In the genomic region with DNA sequence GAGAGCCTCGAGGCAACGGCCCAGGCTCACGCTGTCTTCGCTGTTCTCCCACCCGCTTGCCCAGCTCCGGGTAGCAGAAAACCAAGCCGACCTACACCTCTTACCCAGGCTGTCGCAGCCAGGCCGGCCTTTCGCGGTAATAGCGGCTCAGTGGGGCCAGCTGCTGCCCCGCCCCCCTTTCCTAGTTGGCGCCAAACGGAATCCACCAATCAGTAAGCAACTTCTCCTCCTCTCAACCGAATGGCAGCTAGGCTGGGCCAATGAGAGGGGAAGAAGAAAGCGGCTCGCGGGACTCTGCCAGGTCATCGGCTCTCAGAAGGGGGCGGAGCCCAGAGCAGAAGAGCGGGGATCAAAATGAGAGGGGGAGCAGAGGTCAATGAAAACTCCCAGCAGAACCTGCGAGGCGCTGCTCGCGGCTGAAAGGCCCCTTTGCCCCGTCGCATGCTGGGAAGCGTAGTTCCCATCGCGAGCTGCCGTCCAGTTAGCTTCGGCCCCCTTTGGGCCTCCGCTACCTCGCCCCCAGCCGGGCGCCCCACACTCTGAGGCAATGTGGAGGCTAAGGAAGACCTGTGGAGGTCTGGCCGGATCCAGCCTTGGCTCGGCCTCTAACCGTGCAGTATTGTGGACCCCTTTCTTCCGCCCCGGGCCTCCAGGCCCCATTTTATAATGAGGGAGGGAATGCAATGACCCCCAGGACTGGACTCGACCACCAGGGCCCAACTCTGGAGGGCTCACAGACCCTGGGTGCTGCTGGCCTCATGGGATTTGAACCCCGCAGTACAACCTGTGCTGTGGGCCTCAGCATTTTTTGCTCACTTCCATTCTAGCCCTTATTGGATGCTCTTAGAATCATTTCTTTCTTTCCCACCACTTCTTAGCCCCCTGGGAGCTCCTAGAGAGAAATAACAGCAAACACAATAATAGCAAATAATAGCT, we compare ENCODE assay signal across 8 cellular contexts. TPM values are rescaled to one million over a fixed set of nuclear protein-coding genes. Genes with fewer than 3 reads are reported as not detected.
A peak's percentile ranks its signal among the peaks of the same experiment; 100 is the strongest.
DNase-seq lines count a peak whose midpoint lies in the region; ATAC-seq and TF ChIP-seq lines count a peak whose summit lies in the region.

Gene CDC25A, minus strand, starts transcription at position 152 of the 936 bp plus-strand sequence. CDS start 470 bp downstream, outside the sequence.

- peak within 1 kb of the TSS; percentile 78 for H3K27ac Mint-ChIP-seq in activated naive CD8-positive, alpha-beta T cell

- no peaks in the 10 kb centered on the region for H3K9me3 Mint-ChIP-seq in activated naive CD8-positive, alpha-beta T cell (ENCODE audit: low read depth)

- H3K4me3 ChIP-seq in thoracic aorta, result peak within 1 kb of the TSS; percentile 84

- no peak for TF ChIP-seq CTCF in GM10248 (IDR thresholded peaks at IDR 0.05; ENCODE audit: control extremely low read depth, extremely low read depth, low read depth, missing control alignments)
- no peak for TF ChIP-seq CTCF in omental fat pad (IDR thresholded peaks at IDR 0.05)
- no peak for TF ChIP-seq CTCF in thoracic aorta (IDR thresholded peaks at IDR 0.05)

- peaks cover 11% of the 10 kb centered on the region for H3K36me3 Mint-ChIP-seq in activated naive CD8-positive, alpha-beta T cell

- no peaks in the 10 kb centered on the region for H3K27me3 ChIP-seq in thoracic aorta (replicated peaks; ENCODE audit: insufficient read depth)

- POLR2A ChIA-PET in GM10248 (lab: Yijun Ruan, JAX), result interaction anchor here (0.5 to 1.1 kb wide), 4 partner anchors 12 to 1089 kb away, joined by 3 to 4 read pairs (median 3); no protein-coding TSS in a partner anchor

- peaks cover 5 to 8% of the 10 kb centered on the region in 2 donors for H3K4me1 ChIP-seq in thoracic aorta (ENCODE audit: control insufficient read depth in 1 of 2, low read depth in 2 of 2)

- ATAC-seq in HG02623 (IDR thresholded peaks at IDR 0.05; ENCODE audit: unreplicated experiment), result peak; percentile 91
- peak; percentile 99 for ATAC-seq in omental fat pad (ENCODE audit: low FRiP score)
- ATAC-seq in thoracic aorta (ENCODE audit: insufficient number of reproducible peaks, low FRiP score, low read depth), result peak; percentile 96

- H3K4me1 Mint-ChIP-seq in activated naive CD8-positive, alpha-beta T cell (ENCODE audit: low read depth), result peaks cover 10% of the 10 kb centered on the region

- DNase-seq in GM10248 (ENCODE audit: extremely low spot score) (peak; percentile 99), NCI-H1105 (lab: John Stamatoyannopoulos, UW) (peak; percentile 93), SKM-1 treated with dmso at 0.1 percent for 144 hours (lab: John Stamatoyannopoulos, UW; ENCODE audit: unreplicated experiment) (peak; percentile 100), glomerular visceral epithelial cell (ENCODE audit: extremely low spot score) (peak; percentile 99), omental fat pad (ENCODE audit: low spot score) (peak; percentile 90), thoracic aorta (ENCODE audit: low spot score) (peak; percentile 91)

- H3K27ac ChIP-seq in thoracic aorta, result no peak within 1 kb of the TSS

- H3K9me3 ChIP-seq in thoracic aorta, result no peaks in the 10 kb centered on the region

- peak within 1 kb of the TSS; percentile 93 for H3K4me3 Mint-ChIP-seq in activated naive CD8-positive, alpha-beta T cell

- peaks cover 13% of the 10 kb centered on the region for H3K27me3 Mint-ChIP-seq in activated naive CD8-positive, alpha-beta T cell

- CTCF ChIA-PET in GM10248 (lab: Yijun Ruan, JAX), result interaction anchor here (1.0 to 3.4 kb wide), 6 partner anchors 10 to 369 kb away, joined by 3 to 13 read pairs (median 4); no protein-coding TSS in a partner anchor

- H3K36me3 ChIP-seq in thoracic aorta, result no peaks in the 10 kb centered on the region

RNA-seq across cellular contexts. Expression of gene CDC25A, which starts in this region (rescaled TPM):
- total RNA-seq in omental fat pad (1 to 10 TPM in 2 of 4 donors, under 1 TPM in 2; 0.19 to 2.9 (median 1.5) TPM), thoracic aorta (1 to 10 TPM in 1 of 2 donors, not detected in 1; 2.5 TPM)
